In genomic region chr16:27743963-27744362, GRCh38 we compare ENCODE assay signal across 32 cellular contexts.
"Had no signal": no experiment of that assay in that cellular context is flagged by ENCODE, and none has a peak within 500 bp of the region (broad histone marks: within the 10 kb centered on the region; RNA-seq: fewer than 3 reads in every experiment).

No MANE protein-coding gene starts in this region.

- ATAC-seq: activated naive CD4-positive, alpha-beta T cell treated with anti-CD3 and anti-CD28 coated beads, Interleukin-2, amount 50 U/mL, for 72 hours; activated naive CD8-positive, alpha-beta T cell treated with anti-CD3 and anti-CD28 coated beads, Interleukin-2, amount 50 U/mL, for 24 hours; activated T-cell treated with anti-CD3 and anti-CD28 coated beads, Interleukin-2, amount 50 U/mL, for 4 hours; activated T-cell treated with anti-CD3 and anti-CD28 coated beads, Interleukin-2, amount 50 U/mL, for 72 hours; activated T-helper 17 cell treated with anti-CD3 and anti-CD28 coated beads, Interleukin-2, amount 50 U/mL, for 72 hours; body of pancreas had no signal

- DNase-seq: activated effector memory CD4-positive, alpha-beta T cell treated with anti-CD3 and anti-CD28 coated beads, Interleukin-2, amount 50 U/mL, for 16 hours; activated effector memory CD4-positive, alpha-beta T cell treated with Interleukin-2 at 50 U/mL for 16 hours; activated gamma-delta T cell; activated gamma-delta T cell treated with Interleukin-2 at 50 U/mL for 16 hours; activated naive CD4-positive, alpha-beta T cell; activated naive CD4-positive, alpha-beta T cell treated with anti-CD3 and anti-CD28 coated beads for 36 hours; activated naive CD4-positive, alpha-beta T cell treated with anti-CD3 and anti-CD28 coated beads, Interleukin-2, amount 10 ng/mL, durations not matched to agents 7 days and 5 days; activated naive CD4-positive, alpha-beta T cell treated with anti-CD3 and anti-CD28 coated beads, Interleukin-2, amount 50 U/mL, for 16 hours; activated naive CD4-positive, alpha-beta T cell treated with Interleukin-2 at 50 U/mL for 16 hours; activated naive CD8-positive, alpha-beta T cell treated with anti-CD3 and anti-CD28 coated beads for 36 hours; activated naive CD8-positive, alpha-beta T cell treated with anti-CD3 and anti-CD28 coated beads, Interleukin-2, amount 10 ng/mL, durations not matched to agents 7 days and 5 days; activated naive CD8-positive, alpha-beta T cell treated with anti-CD3 and anti-CD28 coated beads, Interleukin-2, amount 50 U/mL, for 24 hours; activated T-cell treated with anti-CD3 and anti-CD28 coated beads for 4 hours; activated T-cell treated with anti-CD3 and anti-CD28 coated beads, Interleukin-2, amount 50 U/mL, for 1 hour; activated T-cell treated with anti-CD3 and anti-CD28 coated beads, Interleukin-2, amount 50 U/mL, for 24 hours; activated T-cell treated with anti-CD3 and anti-CD28 coated beads, Interleukin-2, amount 50 U/mL, for 4 hours; activated T-cell treated with anti-CD3 and anti-CD28 coated beads, Interleukin-2, amount 50 U/mL, for 48 hours; activated T-cell treated with anti-CD3 and anti-CD28 coated beads, Interleukin-2, amount 50 U/mL, for 72 hours; adrenal gland; amniotic stem cell; amygdala; anterior cingulate cortex; aorta; body of pancreas; brain microvascular endothelial cell; caudate nucleus; central memory CD4-positive, alpha-beta T cell; cerebellar nuclear complex had no signal

- H3K27ac ChIP-seq: adrenal gland, body of pancreas, brain microvascular endothelial cell, breast epithelium, cardiac muscle cell had no signal

- H3K36me3 ChIP-seq: adrenal gland, brain microvascular endothelial cell, breast epithelium, cardiac muscle cell had no signal

- H3K9me3 ChIP-seq: adrenal gland, body of pancreas, breast epithelium had no signal

- H3K4me1 ChIP-seq: adrenal gland, body of pancreas, breast epithelium had no signal

- H3K27me3 ChIP-seq: adrenal gland, body of pancreas, brain microvascular endothelial cell, breast epithelium, cardiac muscle cell had no signal

- H3K4me3 ChIP-seq: adrenal gland, body of pancreas, breast epithelium, cardiac muscle cell had no signal
